Comparison of ENCODE assay signal across 18 cellular contexts in genomic region chr12:105237671-105238070, GRCh38. TPM values are rescaled to one million over a fixed set of nuclear protein-coding genes. Genes with fewer than 3 reads are reported as not detected.
A peak's percentile ranks its signal among the peaks of the same experiment; 100 is the strongest.
DNase-seq lines count a peak whose midpoint lies in the region; ATAC-seq and TF ChIP-seq lines count a peak whose summit lies in the region.
"Had no signal": no experiment of that assay in that cellular context is flagged by ENCODE, and none has a peak within 500 bp of the region (broad histone marks: within the 10 kb centered on the region; RNA-seq: fewer than 3 reads in every experiment).

No MANE protein-coding gene starts in this region.

- H2AFZ ChIP-seq in GM23338 (0 out of 2 replicates have a peak overlapping the region, but pooled peaks have one; percentile 12), SU-DHL-6 (ENCODE audit: low read depth, low read length, severe bottlenecking) (peak overlapping the region; percentile 28)

- H3K4me3 Mint-ChIP-seq in GM23338 (no peak overlapping the region), endothelial cell (ENCODE audit: unreplicated experiment) (no peak overlapping the region)
- H3K4me3 Mint-ChIP-seq in activated T-cell treated with anti-CD3 and anti-CD28 coated beads, Interleukin-2, amount 50 U/mL, for 4 hours = no peak overlapping the region
- H3K4me3 Mint-ChIP-seq: CD4-positive, alpha-beta T cell; CD8-positive, alpha-beta T cell had no signal

- no peaks in the 10 kb centered on the region for H3K9me3 Mint-ChIP-seq in GM23338
- H3K9me3 Mint-ChIP-seq in endothelial cell (ENCODE audit: unreplicated experiment) = no peaks in the 10 kb centered on the region
- no peaks in the 10 kb centered on the region for H3K9me3 Mint-ChIP-seq in activated T-cell treated with anti-CD3 and anti-CD28 coated beads, Interleukin-2, amount 50 U/mL, for 4 hours
- H3K9me3 Mint-ChIP-seq: CD4-positive, alpha-beta T cell; CD8-positive, alpha-beta T cell had no signal

- H3K9me2 ChIP-seq in GM23338 (ENCODE audit: insufficient read depth) (no peaks in the 10 kb centered on the region), SU-DHL-6 (replicated peaks; ENCODE audit: insufficient read depth, low read length) (no peaks in the 10 kb centered on the region)

- H3K4me1 Mint-ChIP-seq in GM23338 (peaks cover 9% of the 10 kb centered on the region), endothelial cell (ENCODE audit: unreplicated experiment) (peaks cover 33% of the 10 kb centered on the region)
- H3K4me1 Mint-ChIP-seq in activated T-cell treated with anti-CD3 and anti-CD28 coated beads, Interleukin-2, amount 50 U/mL, for 4 hours (ENCODE audit: low read depth) = peaks cover 34% of the 10 kb centered on the region

- no peaks in the 10 kb centered on the region for H3F3A ChIP-seq in GM23338 (replicated peaks; ENCODE audit: low read depth)
- no peaks in the 10 kb centered on the region for H3F3A ChIP-seq in SU-DHL-6 (ENCODE audit: insufficient read depth)

- H3K36me3 ChIP-seq in GM23338 (ENCODE audit: insufficient read depth) = no peaks in the 10 kb centered on the region
- H3K36me3 ChIP-seq in SU-DHL-6 (ENCODE audit: low read length) = no peaks in the 10 kb centered on the region
- H3K36me3 ChIP-seq in neutrophil = no peaks in the 10 kb centered on the region

- H3K27ac ChIP-seq in GM23338 (ENCODE audit: low read depth) = no peak overlapping the region
- no peak overlapping the region for H3K27ac ChIP-seq in SU-DHL-6 (ENCODE audit: low read depth, low read length)
- peak overlapping the region; percentile 4 for H3K27ac ChIP-seq in neutrophil
- H3K27ac ChIP-seq: C4-2B had no signal

- H3K4me1 ChIP-seq in GM23338 (ENCODE audit: insufficient read depth) (peaks cover 9% of the 10 kb centered on the region), neutrophil (ENCODE audit: control insufficient read depth in 1 of 2, insufficient read depth in 1 of 2, low read depth in 1 of 2, low read length in 1 of 2) (peaks cover 32 to 41% of the 10 kb centered on the region in 2 experiments)

- no peak overlapping the region for H3K9ac ChIP-seq in SU-DHL-6 (ENCODE audit: low read length)

- H3K9me3 ChIP-seq in SU-DHL-6 (ENCODE audit: insufficient read depth, low read length) (no peaks in the 10 kb centered on the region), neutrophil (no peaks in the 10 kb centered on the region)
- H3K9me3 ChIP-seq: Caco-2 had no signal

- no peak overlapping the region for H3K4me3 ChIP-seq in GM23338
- H3K4me3 ChIP-seq in SU-DHL-6 (ENCODE audit: insufficient read depth, low read length, poor library complexity, severe bottlenecking) = no peak overlapping the region
- H3K4me3 ChIP-seq in neutrophil (ENCODE audit: low read depth in 1 of 2, low read length in 1 of 2) = no peak overlapping the region
- H3K4me3 ChIP-seq: GM12878 had no signal

- H4K20me1 ChIP-seq in GM23338 (replicated peaks; ENCODE audit: insufficient read depth) (no peaks in the 10 kb centered on the region), SU-DHL-6 (ENCODE audit: low read depth, low read length) (no peaks in the 10 kb centered on the region)

- H3K27ac Mint-ChIP-seq in GM23338 (no peak overlapping the region), endothelial cell (ENCODE audit: unreplicated experiment) (no peak overlapping the region)
- H3K27ac Mint-ChIP-seq: CD4-positive, alpha-beta T cell; CD8-positive, alpha-beta T cell had no signal

- H3K27me3 Mint-ChIP-seq in GM23338 (ENCODE audit: insufficient read depth, low read depth, poor library complexity) (no peaks in the 10 kb centered on the region), endothelial cell (ENCODE audit: unreplicated experiment) (peaks cover 2% of the 10 kb centered on the region)
- H3K27me3 Mint-ChIP-seq in activated T-cell treated with anti-CD3 and anti-CD28 coated beads, Interleukin-2, amount 50 U/mL, for 4 hours (ENCODE audit: low read depth) = no peaks in the 10 kb centered on the region
- H3K27me3 Mint-ChIP-seq: CD4-positive, alpha-beta T cell had no signal

- no peak for ATAC-seq in GM23338
- ATAC-seq in left lobe of liver = no peak
- ATAC-seq in activated T-cell treated with anti-CD3 and anti-CD28 coated beads, Interleukin-2, amount 50 U/mL, for 4 hours = no peak
- ATAC-seq: CD8-positive, alpha-beta T cell; GM12878 had no signal

- no peak for TF ChIP-seq CTCF in GM23338 (conservative IDR thresholded peaks at IDR 0.05; ENCODE audit: low read depth in 2 of 2)
- no peak for TF ChIP-seq CTCF in SU-DHL-6 (IDR thresholded peaks at IDR 0.05; ENCODE audit: insufficient read depth, low read length, poor library complexity, severe bottlenecking)
- no peak for TF ChIP-seq CTCF in neutrophil (IDR thresholded peaks at IDR 0.05)
- TF ChIP-seq CTCF in endothelial cell (IDR thresholded peaks at IDR 0.05; ENCODE audit: unreplicated experiment) = no peak

- DNase-seq in GM23338 (ENCODE audit: low spot score) = no peak
- DNase-seq in endothelial cell (ENCODE audit: low spot score) = no peak
- no peak for DNase-seq in left lobe of liver (ENCODE audit: low spot score)
- no peak for DNase-seq in activated T-cell treated with anti-CD3 and anti-CD28 coated beads, Interleukin-2, amount 50 U/mL, for 4 hours
- no peak for DNase-seq in EL
- DNase-seq: 8988T; ACHN; Caco-2; Calu3; CD4-positive, alpha-beta T cell; CD8-positive, alpha-beta T cell; DMS79 treated with DMSO at 0.1 percent for 48 hours; GDM1 had no signal

- H3K36me3 Mint-ChIP-seq in GM23338 (ENCODE audit: low read depth) (no peaks in the 10 kb centered on the region), endothelial cell (ENCODE audit: low read depth, unreplicated experiment) (no peaks in the 10 kb centered on the region)
- peaks cover 4% of the 10 kb centered on the region for H3K36me3 Mint-ChIP-seq in activated T-cell treated with anti-CD3 and anti-CD28 coated beads, Interleukin-2, amount 50 U/mL, for 4 hours (ENCODE audit: insufficient read depth)

- H3K27me3 ChIP-seq in GM23338 (ENCODE audit: insufficient read depth) (no peaks in the 10 kb centered on the region), SU-DHL-6 (ENCODE audit: low read length) (no peaks in the 10 kb centered on the region), neutrophil (no peaks in the 10 kb centered on the region)
- H3K27me3 ChIP-seq: BLaER1 treated with 17β-estradiol and CSF1 and Interleukin-3, amounts not matched to agents 10 nM and 100 nM had no signal

- H3K4me2 ChIP-seq in GM23338 (no peak overlapping the region), SU-DHL-6 (ENCODE audit: low read depth, low read length, poor library complexity, severe bottlenecking) (no peak overlapping the region)

- H3K79me2 ChIP-seq in GM23338 (replicated peaks; ENCODE audit: insufficient read depth) (peaks cover 28% of the 10 kb centered on the region), SU-DHL-6 (ENCODE audit: insufficient read depth, low read length) (no peaks in the 10 kb centered on the region; the same call in 1 of the 2 replicates)

TF ChIP-seq in GM23338, 12 proteins besides CTCF, POLR2A, EP300 and RAD21 (continues in another document):
- TF ChIP-seq ZNF114 (CRISPR knock-in tag; IDR thresholded peaks at IDR 0.05) (no peak), ETS1 (IDR thresholded peaks at IDR 0.05) (no peak), JUNB (IDR thresholded peaks at IDR 0.05; ENCODE audit: unreplicated experiment) (no peak), POLR2AphosphoS5 (IDR thresholded peaks at IDR 0.05; ENCODE audit: low read depth) (no peak), ZNF331 (CRISPR knock-in tag; IDR thresholded peaks at IDR 0.05; ENCODE audit: low read depth) (no peak), NANOG (IDR thresholded peaks at IDR 0.05; ENCODE audit: borderline replicate concordance) (no peak), CREB1 (CRISPR knock-in tag; IDR thresholded peaks at IDR 0.05; ENCODE audit: low read depth) (no peak), EZH2phosphoT487 (IDR thresholded peaks at IDR 0.05; ENCODE audit: unreplicated experiment) (no peak), STAT1 (IDR thresholded peaks at IDR 0.05; ENCODE audit: unreplicated experiment) (no peak)

RNA-seq across cellular contexts. Expression of gene APPL2, which starts 1.7 kb away (rescaled TPM):
- total RNA-seq in GM23338 (2014; rRNA removed; shearing (Covaris generic)) = 15.1 and 17.4 TPM in 2 replicates
- 6.2 and 9.3 TPM in 2 replicates for polyA plus RNA-seq in GM23338 (2016; fragmentation: Nextera tagmentation; extraction: Ambion mirVana)
- 44.7 TPM for total RNA-seq in endothelial cell (ENCODE audit: unreplicated experiment)
- 12.3 TPM for total RNA-seq in left lobe of liver
- total RNA-seq in activated T-cell treated with anti-CD3 and anti-CD28 coated beads, Interleukin-2, amount 50 U/mL, for 4 hours = 1 to 10 TPM; 7.8 to 8.6 (median 8.0) TPM
